Comparison of ENCODE assay signal across 19 cellular contexts in genomic region chr6:16677458-16677857, GRCh38.
DNase-seq lines count a peak whose midpoint lies in the region; ATAC-seq and TF ChIP-seq lines count a peak whose summit lies in the region.
"Had no signal": no experiment of that assay in that cellular context is flagged by ENCODE, and none has a peak within 500 bp of the region (broad histone marks: within the 10 kb centered on the region; RNA-seq: fewer than 3 reads in every experiment).

No MANE protein-coding gene starts in this region.

- H3K9me3 ChIP-seq in adrenal gland (replicated peaks in 1 of 3) (no peaks in the 10 kb centered on the region), lower lobe of right lung (no peaks in the 10 kb centered on the region), subcutaneous abdominal adipose tissue (ENCODE audit: control insufficient read depth in 5 of 5, low read length in 5 of 5) (no peaks in the 10 kb centered on the region)

- WGBS in adrenal gland, 4 donors = 40 to 57% (median 48%) methylated on average over 2 of the region's 2 CpGs

- no peak overlapping the region for H3K9ac ChIP-seq in subcutaneous abdominal adipose tissue (ENCODE audit: low read length in 5 of 5)

- H3K27me3 ChIP-seq in adrenal gland (no peaks in the 10 kb centered on the region), lower lobe of right lung (ENCODE audit: low read depth) (no peaks in the 10 kb centered on the region), subcutaneous abdominal adipose tissue (ENCODE audit: control insufficient read depth in 5 of 5, insufficient read depth in 4 of 5, low read length in 5 of 5) (no peaks in the 10 kb centered on the region)

- no peaks in the 10 kb centered on the region for H3K27me3 Mint-ChIP-seq in activated naive CD8-positive, alpha-beta T cell
- H3K27me3 Mint-ChIP-seq in activated naive CD8-positive, alpha-beta T cell treated with anti-CD3 and anti-CD28 coated beads for 36 hours = no peaks in the 10 kb centered on the region
- H3K27me3 Mint-ChIP-seq: CD4-positive, alpha-beta memory T cell had no signal

- H3K27ac Mint-ChIP-seq in activated naive CD8-positive, alpha-beta T cell = peak overlapping the region; percentile 28
- H3K27ac Mint-ChIP-seq in activated naive CD8-positive, alpha-beta T cell treated with anti-CD3 and anti-CD28 coated beads for 36 hours = no peak overlapping the region
- H3K27ac Mint-ChIP-seq: stimulated activated naive B cell treated with anti-CD40 and anti-IgM and Interleukin-4, amounts not matched to agents 10 μg/mL and 1 μg/mL and 100 μg/mL, for 72 hours had no signal

- ATAC-seq in lower lobe of right lung = no peak
- ATAC-seq: stimulated activated naive B cell treated with anti-CD40 and anti-IgM and Interleukin-4, amounts not matched to agents 10 μg/mL and 1 μg/mL and 100 μg/mL, for 72 hours had no signal

- H3K4me1 ChIP-seq in adrenal gland (replicated peaks in 1 of 2) (peaks cover 5 to 40% of the 10 kb centered on the region in 2 donors), lower lobe of right lung (peaks cover 37% of the 10 kb centered on the region), subcutaneous abdominal adipose tissue (ENCODE audit: control insufficient read depth in 5 of 5, insufficient read depth in 5 of 5, low read length in 5 of 5) (peaks cover 5 to 50% (median 23%) of the 10 kb centered on the region in 5 donors)

- intact Hi-C loops in adrenal gland (cut with DNase I) (loop anchor here in 1 of 2 donors (10.0 kb wide), 1 partner anchor 87 kb away; the partner anchor contains the start of gene ATXN1), lower lobe of right lung (cut with DNase I) (no loop called here)

- H3K9me3 Mint-ChIP-seq in activated naive CD8-positive, alpha-beta T cell (ENCODE audit: low read depth) = no peaks in the 10 kb centered on the region
- no peaks in the 10 kb centered on the region for H3K9me3 Mint-ChIP-seq in activated naive CD8-positive, alpha-beta T cell treated with anti-CD3 and anti-CD28 coated beads for 36 hours
- H3K9me3 Mint-ChIP-seq: CD4-positive, alpha-beta memory T cell had no signal

- H3K27ac ChIP-seq in adrenal gland (peak overlapping the region in 3 of 5 donors; percentile 31 to 61 (median 48)), lower lobe of right lung (peak overlapping the region; percentile 7), subcutaneous abdominal adipose tissue (ENCODE audit: low read depth, low read length) (peak overlapping the region; percentile 86)
- H3K27ac ChIP-seq: HL-60 had no signal

- TF ChIP-seq CTCF in adrenal gland (IDR thresholded peaks at IDR 0.05) (no peak), lower lobe of right lung (IDR thresholded peaks at IDR 0.05) (no peak)

- H3K4me3 ChIP-seq in adrenal gland (no peak overlapping the region), lower lobe of right lung (no peak overlapping the region), subcutaneous abdominal adipose tissue (ENCODE audit: low read depth in 1 of 5, low read length in 5 of 5) (peak overlapping the region in 2 of 5 donors; percentile 26 to 33)

- no peak for DNase-seq in activated naive CD8-positive, alpha-beta T cell treated with anti-CD3 and anti-CD28 coated beads for 36 hours
- DNase-seq in adrenal gland = no peak
- DNase-seq in lower lobe of right lung = no peak
- no peak for DNase-seq in NCI-H1048 (lab: John Stamatoyannopoulos, UW)
- no peak for DNase-seq in stimulated activated CD4-positive, alpha-beta T cell treated with anti-CD3 and anti-CD28 coated beads, Interleukin-1b, Interleukin-23, amount 100 ng/mL, for 48 hours
- DNase-seq in GF-D8 (lab: John Stamatoyannopoulos, UW) = no peak
- DNase-seq: ACHN; activated T-cell treated with anti-CD3 and anti-CD28 coated beads, Interleukin-2, amount 50 U/mL, for 1 hour; CD4-positive, alpha-beta memory T cell; DND-41; H7; KBM-7; NCI-H1105; NCI-H2171; NCI-H82; stimulated activated naive B cell treated with anti-CD40 and anti-IgM and Interleukin-4, amounts not matched to agents 10 μg/mL and 1 μg/mL and 100 μg/mL, for 72 hours had no signal

- H3K4me3 Mint-ChIP-seq in activated naive CD8-positive, alpha-beta T cell = no peak overlapping the region
- H3K4me3 Mint-ChIP-seq in activated naive CD8-positive, alpha-beta T cell treated with anti-CD3 and anti-CD28 coated beads for 36 hours = no peak overlapping the region
- H3K4me3 Mint-ChIP-seq: stimulated activated naive B cell treated with anti-CD40 and anti-IgM and Interleukin-4, amounts not matched to agents 10 μg/mL and 1 μg/mL and 100 μg/mL, for 72 hours had no signal

- no peak for TF ChIP-seq POLR2A in adrenal gland (IDR thresholded peaks at IDR 0.05)

- H3K36me3 ChIP-seq in adrenal gland (replicated peaks in 1 of 2) = no peaks in the 10 kb centered on the region
- no peaks in the 10 kb centered on the region for H3K36me3 ChIP-seq in lower lobe of right lung
- H3K36me3 ChIP-seq in subcutaneous abdominal adipose tissue (ENCODE audit: control insufficient read depth in 5 of 5, insufficient read depth in 5 of 5, low read length in 5 of 5) = no peaks in the 10 kb centered on the region

- peaks cover 49% of the 10 kb centered on the region for H3K4me1 Mint-ChIP-seq in activated naive CD8-positive, alpha-beta T cell (ENCODE audit: low read depth)
- H3K4me1 Mint-ChIP-seq in activated naive CD8-positive, alpha-beta T cell treated with anti-CD3 and anti-CD28 coated beads for 36 hours = peaks cover 36% of the 10 kb centered on the region

- H3K36me3 Mint-ChIP-seq in activated naive CD8-positive, alpha-beta T cell = peaks cover 22% of the 10 kb centered on the region
- peaks cover 39% of the 10 kb centered on the region for H3K36me3 Mint-ChIP-seq in activated naive CD8-positive, alpha-beta T cell treated with anti-CD3 and anti-CD28 coated beads for 36 hours

Comparison
In these comparisons a context has a peak if more than half of its experiments do, and no peak if none do; other contexts are left out.
1. H3K27ac ChIP-seq: peak in every context shown above with its lines; median percentile 86 in subcutaneous abdominal adipose tissue; 48 in adrenal gland; 7 in lower lobe of right lung.